10 cellular contexts compared by ENCODE assay signal in the genomic region with DNA sequence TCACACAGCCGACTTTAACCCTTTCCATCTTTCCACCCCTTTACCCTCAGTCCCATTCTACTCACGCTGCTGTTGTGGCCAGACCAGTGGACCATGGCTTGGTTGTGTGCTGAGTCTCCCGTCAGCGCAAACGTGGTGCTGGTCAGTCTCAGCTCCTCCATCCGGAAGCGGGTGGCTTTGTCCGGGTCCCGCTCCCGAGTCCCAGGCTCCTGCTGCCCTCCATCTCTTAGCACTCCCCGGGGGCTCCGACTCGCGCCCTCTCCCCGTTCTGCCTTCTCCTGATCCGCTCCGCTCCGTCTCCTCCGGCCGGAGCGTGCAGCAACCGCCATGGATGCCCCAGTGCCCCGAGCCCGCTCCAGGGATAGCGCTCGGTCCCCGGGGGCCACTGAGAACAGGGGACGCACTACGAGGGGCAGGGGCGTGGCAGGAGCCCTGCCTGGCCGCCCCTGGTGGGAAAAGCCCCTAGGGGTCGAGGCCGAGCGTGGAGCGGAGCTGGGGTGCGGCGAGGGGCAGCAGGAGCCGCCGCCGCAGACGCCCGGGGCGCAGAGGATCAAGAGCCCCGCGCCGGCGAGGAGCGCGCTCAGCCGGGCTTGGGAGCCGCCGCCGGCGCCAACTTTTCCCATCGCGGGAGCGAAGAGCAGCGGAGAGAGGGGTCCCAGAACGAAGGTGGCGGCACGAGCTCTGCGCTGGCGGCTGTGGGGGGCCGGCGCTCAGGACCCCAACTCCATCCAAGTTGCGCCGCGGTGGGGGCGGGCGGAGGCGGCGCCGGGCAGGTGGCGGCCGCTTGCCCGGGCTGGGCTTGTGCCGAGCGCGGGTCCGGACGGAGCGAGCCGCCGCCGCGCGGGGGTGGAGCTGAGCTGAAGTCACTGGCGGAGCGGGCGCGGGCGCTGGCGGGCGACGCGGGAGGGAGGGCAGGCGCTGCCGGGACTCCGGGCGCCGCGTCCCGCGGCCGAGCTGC. TPM values are rescaled to one million over a fixed set of nuclear protein-coding genes. Genes with fewer than 3 reads are reported as not detected.
DNase-seq lines count a peak whose midpoint lies in the region; ATAC-seq and TF ChIP-seq lines count a peak whose summit lies in the region.
"Had no signal": no experiment of that assay in that cellular context is flagged by ENCODE, and none has a peak within 500 bp of the region (broad histone marks: within the 10 kb centered on the region; RNA-seq: fewer than 3 reads in every experiment).

A gene (minus strand): TSS at position 803 of the 958 bp plus-strand sequence.

- CTCF ChIA-PET in activated CD4-positive, alpha-beta memory T cell treated with anti-CD3 and anti-CD28 coated beads, Interleukin-2, amount 10 ng/mL, durations not matched to agents 7 days and 5 days (lab: Charles Lee): no interaction called here

- no peaks in the 10 kb centered on the region for H3K36me3 Mint-ChIP-seq in activated CD4-positive, alpha-beta memory T cell treated with anti-CD3 and anti-CD28 coated beads, Interleukin-2, amount 10 ng/mL, durations not matched to agents 7 days and 5 days (ENCODE audit: low read depth)

- H3K9me3 ChIP-seq in MG63 (no peaks in the 10 kb centered on the region), stomach (peaks cover 0 to 5% (median 0%) of the 10 kb centered on the region in 4 donors)

- TF ChIP-seq POLR2A in lower leg skin (IDR thresholded peaks at IDR 0.05) (no peak), stomach (IDR thresholded peaks at IDR 0.05) (no peak)

- peaks cover 9% of the 10 kb centered on the region for H3K27me3 Mint-ChIP-seq in activated CD4-positive, alpha-beta memory T cell treated with anti-CD3 and anti-CD28 coated beads, Interleukin-2, amount 10 ng/mL, durations not matched to agents 7 days and 5 days

- peak within 1 kb of the TSS in 4 of 5 donors; percentile 25 to 70 (median 54) for H3K27ac ChIP-seq in stomach

- no peaks in the 10 kb centered on the region for H3K9me3 Mint-ChIP-seq in activated CD4-positive, alpha-beta memory T cell treated with anti-CD3 and anti-CD28 coated beads, Interleukin-2, amount 10 ng/mL, durations not matched to agents 7 days and 5 days

- no peaks in the 10 kb centered on the region for H3K4me1 Mint-ChIP-seq in activated CD4-positive, alpha-beta memory T cell treated with anti-CD3 and anti-CD28 coated beads, Interleukin-2, amount 10 ng/mL, durations not matched to agents 7 days and 5 days
- H3K4me1 Mint-ChIP-seq: activated CD8-positive, alpha-beta memory T cell treated with anti-CD3 and anti-CD28 coated beads, Interleukin-2, amount 10 ng/mL, durations not matched to agents 7 days and 5 days had no signal

- H3K4me3 Mint-ChIP-seq in activated CD4-positive, alpha-beta memory T cell treated with anti-CD3 and anti-CD28 coated beads, Interleukin-2, amount 10 ng/mL, durations not matched to agents 7 days and 5 days: no peak within 1 kb of the TSS
- H3K4me3 Mint-ChIP-seq: activated CD8-positive, alpha-beta memory T cell treated with anti-CD3 and anti-CD28 coated beads, Interleukin-2, amount 10 ng/mL, durations not matched to agents 7 days and 5 days had no signal

- TF ChIP-seq CTCF in lower leg skin (IDR thresholded peaks at IDR 0.05) (no peak), stomach (IDR thresholded peaks at IDR 0.05) (no peak)

- peaks cover 44% of the 10 kb centered on the region for H3K27me3 ChIP-seq in MG63
- peaks cover 0 to 60% (median 18%) of the 10 kb centered on the region in 3 donors for H3K27me3 ChIP-seq in stomach

- H3K36me3 ChIP-seq in MG63 (no peaks in the 10 kb centered on the region), stomach (no peaks in the 10 kb centered on the region)

- no peak within 1 kb of the TSS for H3K27ac Mint-ChIP-seq in activated CD4-positive, alpha-beta memory T cell treated with anti-CD3 and anti-CD28 coated beads, Interleukin-2, amount 10 ng/mL, durations not matched to agents 7 days and 5 days
- H3K27ac Mint-ChIP-seq: activated CD8-positive, alpha-beta memory T cell treated with anti-CD3 and anti-CD28 coated beads, Interleukin-2, amount 10 ng/mL, durations not matched to agents 7 days and 5 days had no signal

- peak; percentile 41 for DNase-seq in MG63
- peak; percentile 1 for DNase-seq in dermis blood vessel endothelial cell
- DNase-seq in lower leg skin (ENCODE audit: low spot score in 2 of 2): no peak
- DNase-seq in stomach: no peak
- DNase-seq in RPMI8226: no peak
- DNase-seq in SHP77 treated with DMSO at 0.1 percent for 48 hours (lab: John Stamatoyannopoulos, UW): no peak
- no peak for DNase-seq in activated CD4-positive, alpha-beta memory T cell treated with anti-CD3 and anti-CD28 coated beads, Interleukin-2, amount 10 ng/mL, durations not matched to agents 7 days and 5 days
- DNase-seq: activated CD8-positive, alpha-beta memory T cell treated with anti-CD3 and anti-CD28 coated beads, Interleukin-2, amount 10 ng/mL, durations not matched to agents 7 days and 5 days; NCI-H2171 had no signal

- H3K4me3 ChIP-seq in MG63 (no peak within 1 kb of the TSS; the same call in 1 of the 2 replicates), lower leg skin (ENCODE audit: low read depth, poor library complexity, severe bottlenecking) (peak within 1 kb of the TSS; percentile 23), stomach (peak within 1 kb of the TSS; percentile 46 to 55 (median 50))

- intact Hi-C loops in lower leg skin (cut with DNase I; ENCODE audit: low total_unique reads): no loop called here
- intact Hi-C loops in stomach (cut with DNase I; ENCODE audit: low total_unique reads): no loop called here

- POLR2A ChIA-PET in activated CD4-positive, alpha-beta memory T cell treated with anti-CD3 and anti-CD28 coated beads, Interleukin-2, amount 10 ng/mL, durations not matched to agents 7 days and 5 days (lab: Charles Lee): no interaction called here

- no peak for TF ChIP-seq EP300 in stomach (IDR thresholded peaks at IDR 0.05)

- 3% methylated on average over 16 to 63 of the region's 105 CpGs for WGBS in lower leg skin, 2 donors
- WGBS in stomach, 5 donors: 3 to 6% (median 4%) methylated on average over 56 to 105 of the region's 105 CpGs

- no peak for ATAC-seq in GM21367 (IDR thresholded peaks at IDR 0.05; ENCODE audit: unreplicated experiment)
- ATAC-seq: activated CD8-positive, alpha-beta memory T cell treated with anti-CD3 and anti-CD28 coated beads, Interleukin-2, amount 10 ng/mL, durations not matched to agents 7 days and 5 days had no signal

- peaks cover 0 to 26% (median 8%) of the 10 kb centered on the region in 4 donors for H3K4me1 ChIP-seq in stomach

RNA-seq across cellular contexts. Expression of the gene that starts here (rescaled TPM):
- not detected in 2 replicates for total RNA-seq in MG63 (2014; rRNA removed; shearing (Covaris generic); ENCODE audit: low replicate concordance)
- total RNA-seq in dermis blood vessel endothelial cell (not detected in 2 replicates), lower leg skin (1 to 10 TPM; 2.2 to 5.3 (median 2.9) TPM), stomach (10 to 100 TPM in 2 of 5 donors, 1 to 10 TPM in 1, under 1 TPM in 2; 0.45 to 10.1 (median 2.3) TPM)
- polyA plus RNA-seq in stomach: under 1 TPM; 0.25 to 0.78 (median 0.61) TPM
- total RNA-seq in activated CD4-positive, alpha-beta memory T cell treated with anti-CD3 and anti-CD28 coated beads, Interleukin-2, amount 10 ng/mL, durations not matched to agents 7 days and 5 days: not detected
- total RNA-seq: activated CD8-positive, alpha-beta memory T cell treated with anti-CD3 and anti-CD28 coated beads, Interleukin-2, amount 10 ng/mL, durations not matched to agents 7 days and 5 days had no signal

Comparison
In these comparisons a context has a peak if more than half of its experiments do, and no peak if none do; other contexts are left out.
1. Peak in DNase-seq in MG63; RNA of the gene not detected or under 1 TPM.
2. Peak in DNase-seq in dermis blood vessel endothelial cell; RNA of the gene not detected or under 1 TPM.